Comparison of ENCODE assay signal across 37 cellular contexts in the genomic region with DNA sequence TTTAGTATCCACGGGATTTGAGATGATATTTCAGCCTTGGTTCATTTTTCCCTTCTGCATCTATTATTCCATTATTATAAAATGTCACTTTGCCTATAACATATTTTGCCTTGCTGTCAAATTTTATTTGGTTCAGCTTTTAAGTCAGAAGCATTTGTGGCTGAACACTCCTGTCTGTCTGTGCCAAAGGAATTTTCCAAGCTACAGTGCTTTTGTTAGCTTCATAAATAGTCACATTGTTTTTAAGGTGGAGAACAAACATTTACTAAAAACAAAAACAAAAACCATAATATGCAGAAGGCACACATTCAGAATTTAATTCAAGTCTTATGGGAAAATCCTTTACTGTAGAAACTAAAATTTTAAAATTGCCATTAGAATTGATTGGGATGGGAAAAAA.
"Had no signal": no experiment of that assay in that cellular context is flagged by ENCODE, and none has a peak within 500 bp of the region (broad histone marks: within the 10 kb centered on the region; RNA-seq: fewer than 3 reads in every experiment).

No MANE protein-coding gene starts in this region.

- H3K4me1 ChIP-seq: body of pancreas, breast epithelium had no signal

- H3K9me3 ChIP-seq: body of pancreas, breast epithelium, MG63 had no signal

- DNase-seq: activated B cell treated with CpG ODN at 0.5 μM for 24 hours; activated CD4-positive, alpha-beta T cell treated with anti-CD3 and anti-CD28 coated beads for 1 hour; activated CD4-positive, alpha-beta T cell treated with anti-CD3 and anti-CD28 coated beads for 48 hours; activated CD8-positive, alpha-beta T cell treated with anti-CD3 and anti-CD28 coated beads for 36 hours; activated effector memory CD4-positive, alpha-beta T cell treated with anti-CD3 and anti-CD28 coated beads, Interleukin-2, amount 50 U/mL, for 16 hours; activated naive CD4-positive, alpha-beta T cell; activated naive CD4-positive, alpha-beta T cell treated with anti-CD3 and anti-CD28 coated beads, Interleukin-2, amount 50 U/mL, for 16 hours; activated naive CD8-positive, alpha-beta T cell treated with anti-CD3 and anti-CD28 coated beads, Interleukin-2, amount 10 ng/mL, durations not matched to agents 7 days and 5 days; activated T-cell treated with anti-CD3 and anti-CD28 coated beads, Interleukin-2, amount 50 U/mL, for 1 hour; activated T-cell treated with anti-CD3 and anti-CD28 coated beads, Interleukin-2, amount 50 U/mL, for 72 hours; amygdala; body of pancreas; Kasumi-1; KG1; MG63; NCI-H1048; NCI-H1436 treated with DMSO at 0.1 percent for 48 hours; NCI-H187; NCI-H2029 treated with DMSO at 0.1 percent for 48 hours; NCI-H2107; NCI-H2171; NCI-H510A; NCI-H526; NCI-H748 treated with DMSO at 0.1 percent for 48 hours; NK-92 treated with Interleukin-12 subunit alpha and Interleukin-12 subunit beta, amount 100 ng/mL, for 24 hours; PC-9; SIG-M5; SW 1271; T-helper 1 cell; T-helper 2 cell; T-helper 9 cell had no signal

- FAIRE-seq: astrocyte, RCC 7860 had no signal

- H3K4me2 ChIP-seq: PC-9 had no signal

- H3K4me1 Mint-ChIP-seq: activated B cell treated with CpG ODN at 0.5 μM for 24 hours; activated naive CD8-positive, alpha-beta T cell treated with anti-CD3 and anti-CD28 coated beads, Interleukin-2, amount 10 ng/mL, durations not matched to agents 7 days and 5 days; activated T-helper 17 cell treated with anti-CD3 and anti-CD28 coated beads, Interleukin-2, amount 50 U/mL, for 72 hours had no signal

- H3K4me3 Mint-ChIP-seq: activated B cell treated with CpG ODN at 0.5 μM for 24 hours; activated CD8-positive, alpha-beta T cell treated with anti-CD3 and anti-CD28 coated beads for 36 hours; activated naive CD8-positive, alpha-beta T cell treated with anti-CD3 and anti-CD28 coated beads, Interleukin-2, amount 10 ng/mL, durations not matched to agents 7 days and 5 days; activated T-cell treated with anti-CD3 and anti-CD28 coated beads, Interleukin-2, amount 50 U/mL, for 72 hours; activated T-helper 17 cell treated with anti-CD3 and anti-CD28 coated beads, Interleukin-2, amount 50 U/mL, for 72 hours had no signal

- H3K27ac Mint-ChIP-seq: activated B cell treated with CpG ODN at 0.5 μM for 24 hours; activated CD8-positive, alpha-beta T cell treated with anti-CD3 and anti-CD28 coated beads for 36 hours; activated naive CD8-positive, alpha-beta T cell treated with anti-CD3 and anti-CD28 coated beads, Interleukin-2, amount 10 ng/mL, durations not matched to agents 7 days and 5 days; activated T-cell treated with anti-CD3 and anti-CD28 coated beads, Interleukin-2, amount 50 U/mL, for 72 hours; activated T-helper 17 cell treated with anti-CD3 and anti-CD28 coated beads, Interleukin-2, amount 50 U/mL, for 72 hours had no signal

- H3K9me3 Mint-ChIP-seq: activated T-helper 17 cell treated with anti-CD3 and anti-CD28 coated beads, Interleukin-2, amount 50 U/mL, for 72 hours had no signal

- H3K27me3 ChIP-seq: body of pancreas, breast epithelium, MG63 had no signal

- H3K27ac ChIP-seq: body of pancreas, breast epithelium, PC-9, RWPE1, VCaP had no signal

- H3K36me3 ChIP-seq: breast epithelium, MG63 had no signal

- H3K4me3 ChIP-seq: body of pancreas, breast epithelium, MG63, PC-9 had no signal

- H2AFZ ChIP-seq: PC-9 had no signal
